19 cellular contexts compared by ENCODE assay signal in genomic region chr9:5651246-5651645, GRCh38. TPM values are rescaled to one million over a fixed set of nuclear protein-coding genes. Genes with fewer than 3 reads are reported as not detected.
DNase-seq lines count a peak whose midpoint lies in the region; ATAC-seq and TF ChIP-seq lines count a peak whose summit lies in the region.
"Had no signal": no experiment of that assay in that cellular context is flagged by ENCODE, and none has a peak within 500 bp of the region (broad histone marks: within the 10 kb centered on the region; RNA-seq: fewer than 3 reads in every experiment).

No MANE protein-coding gene starts in this region.

- H3K79me1 ChIP-seq in mesendoderm (ENCODE audit: low read length) = peaks cover 7% of the 10 kb centered on the region

- H3K27ac Mint-ChIP-seq in GM23338 = peak overlapping the region; percentile 72; the same call in 1 of the 2 replicates
- no peak overlapping the region for H3K27ac Mint-ChIP-seq in natural killer cell treated with Interleukin-12 subunit alpha and Interleukin-12 subunit beta and Interleukin-15 and Interleukin-18, amount 100 ng/mL, for 72 hours
- H3K27ac Mint-ChIP-seq: CD4-positive, alpha-beta memory T cell had no signal

- no peak overlapping the region for H3K4me2 ChIP-seq in GM23338
- H3K4me2 ChIP-seq in mesendoderm (ENCODE audit: low read length) = no peak overlapping the region
- H3K4me2 ChIP-seq: A549, BLaER1, SK-N-SH had no signal

- H3K27me3 ChIP-seq in GM23338 (ENCODE audit: insufficient read depth) (no peaks in the 10 kb centered on the region), mesendoderm (ENCODE audit: insufficient read depth, low read length, poor library complexity) (no peaks in the 10 kb centered on the region)
- H3K27me3 ChIP-seq: BLaER1 had no signal

- H3K27ac ChIP-seq in GM23338 (ENCODE audit: low read depth) = no peak overlapping the region
- no peak overlapping the region for H3K27ac ChIP-seq in mesendoderm (ENCODE audit: low read depth, low read length)
- H3K27ac ChIP-seq: A549, BLaER1 had no signal

- no peak overlapping the region for H4K5ac ChIP-seq in mesendoderm (ENCODE audit: low read length)

- no peaks in the 10 kb centered on the region for H3K4me1 Mint-ChIP-seq in GM23338
- H3K4me1 Mint-ChIP-seq in natural killer cell treated with Interleukin-12 subunit alpha and Interleukin-12 subunit beta and Interleukin-15 and Interleukin-18, amount 100 ng/mL, for 72 hours (ENCODE audit: low read depth in 2 of 2) = peaks cover 31 to 39% of the 10 kb centered on the region in 2 donors

- H3K4me3 Mint-ChIP-seq in GM23338 = no peak overlapping the region
- H3K4me3 Mint-ChIP-seq in natural killer cell treated with Interleukin-12 subunit alpha and Interleukin-12 subunit beta and Interleukin-15 and Interleukin-18, amount 100 ng/mL, for 72 hours = no peak overlapping the region
- H3K4me3 Mint-ChIP-seq: H9 had no signal

- no peak overlapping the region for H3K4ac ChIP-seq in mesendoderm (ENCODE audit: low read depth, low read length)

- no peak overlapping the region for H2AFZ ChIP-seq in GM23338

- ATAC-seq in GM23338 = no peak
- no peak for ATAC-seq in HG03457 (IDR thresholded peaks at IDR 0.05; ENCODE audit: unreplicated experiment)
- ATAC-seq in natural killer cell treated with Interleukin-12 subunit alpha and Interleukin-12 subunit beta and Interleukin-15 and Interleukin-18, amount 100 ng/mL, for 72 hours = no peak
- ATAC-seq: A549, K562 had no signal

- H2BK5ac ChIP-seq in mesendoderm (ENCODE audit: low read length) = no peak overlapping the region

- no peak overlapping the region for H2BK15ac ChIP-seq in mesendoderm (replicated peaks; ENCODE audit: low read depth)

- H3K9me2 ChIP-seq in GM23338 (ENCODE audit: insufficient read depth) = no peaks in the 10 kb centered on the region
- H3K9me2 ChIP-seq: SK-N-SH had no signal

- H4K8ac ChIP-seq in mesendoderm (ENCODE audit: low read depth, low read length) = no peak overlapping the region

- H3K36me3 Mint-ChIP-seq in GM23338 (ENCODE audit: low read depth) = peaks cover 18% of the 10 kb centered on the region
- H3K36me3 Mint-ChIP-seq in natural killer cell treated with Interleukin-12 subunit alpha and Interleukin-12 subunit beta and Interleukin-15 and Interleukin-18, amount 100 ng/mL, for 72 hours = peaks cover 47% of the 10 kb centered on the region

- peak; percentile 12 for DNase-seq in A172 (ENCODE audit: low spot score)
- no peak for DNase-seq in GM23338 (ENCODE audit: low spot score)
- DNase-seq in amniotic epithelial cell (ENCODE audit: low read depth) = peak; percentile 54
- DNase-seq in mesendoderm = peak; percentile 18
- no peak for DNase-seq in natural killer cell treated with Interleukin-12 subunit alpha and Interleukin-12 subunit beta and Interleukin-15 and Interleukin-18, amount 100 ng/mL, for 72 hours (ENCODE audit: low spot score)
- no peak for DNase-seq in kidney glomerular epithelial cell (lab: John Stamatoyannopoulos, UW)
- DNase-seq: CD4-positive, alpha-beta memory T cell; H9; MV-4-11; NCI-H1694 treated with DMSO at 0.1 percent for 48 hours; NCI-H510A treated with DMSO at 0.1 percent for 48 hours; NCI-H82; RPMI8226; SHP77 treated with DMSO at 0.1 percent for 48 hours; SK-N-SH had no signal

- no peak overlapping the region for H2BK120ac ChIP-seq in mesendoderm (ENCODE audit: low read depth, low read length)

- no peak for TF ChIP-seq CTCF in GM23338 (conservative IDR thresholded peaks at IDR 0.05; ENCODE audit: low read depth in 2 of 2)

- peaks cover 15% of the 10 kb centered on the region; the same call in 1 of the 2 replicates for H4K20me1 ChIP-seq in GM23338 (replicated peaks; ENCODE audit: insufficient read depth)

- H3K18ac ChIP-seq in mesendoderm (ENCODE audit: low read length) = no peak overlapping the region

- H3K79me2 ChIP-seq in GM23338 (replicated peaks; ENCODE audit: insufficient read depth) (peaks cover 99% of the 10 kb centered on the region), mesendoderm (ENCODE audit: control insufficient read depth, insufficient read depth, low read length) (peaks cover 36% of the 10 kb centered on the region)

- H3K4me3 ChIP-seq in GM23338 (no peak overlapping the region), mesendoderm (ENCODE audit: low read length) (no peak overlapping the region)
- H3K4me3 ChIP-seq: A549, BLaER1, K562 had no signal

- H3F3A ChIP-seq in GM23338 (replicated peaks; ENCODE audit: low read depth) = no peaks in the 10 kb centered on the region

- no peak overlapping the region for H3K23ac ChIP-seq in mesendoderm (ENCODE audit: low read length)

- peaks cover 28% of the 10 kb centered on the region for H3K9me3 Mint-ChIP-seq in GM23338
- peaks cover 27% of the 10 kb centered on the region for H3K9me3 Mint-ChIP-seq in natural killer cell treated with Interleukin-12 subunit alpha and Interleukin-12 subunit beta and Interleukin-15 and Interleukin-18, amount 100 ng/mL, for 72 hours

- H2AK5ac ChIP-seq in mesendoderm (ENCODE audit: low read length) = no peak overlapping the region

- peaks cover 14% of the 10 kb centered on the region for H3K27me3 Mint-ChIP-seq in GM23338 (ENCODE audit: insufficient read depth, low read depth, poor library complexity)
- no peaks in the 10 kb centered on the region for H3K27me3 Mint-ChIP-seq in natural killer cell treated with Interleukin-12 subunit alpha and Interleukin-12 subunit beta and Interleukin-15 and Interleukin-18, amount 100 ng/mL, for 72 hours
- H3K27me3 Mint-ChIP-seq: CD4-positive, alpha-beta memory T cell had no signal

- H3K9ac ChIP-seq in mesendoderm (ENCODE audit: low read length) = no peak overlapping the region
- H3K9ac ChIP-seq: BLaER1, SK-N-SH had no signal

- H3K4me1 ChIP-seq in GM23338 (ENCODE audit: insufficient read depth) (no peaks in the 10 kb centered on the region), mesendoderm (ENCODE audit: control insufficient read depth, low read depth, low read length) (no peaks in the 10 kb centered on the region)
- H3K4me1 ChIP-seq: A549 had no signal

- H3K36me3 ChIP-seq in GM23338 (ENCODE audit: insufficient read depth) (no peaks in the 10 kb centered on the region), mesendoderm (ENCODE audit: control insufficient read depth, insufficient read depth, low read length) (no peaks in the 10 kb centered on the region)

- no peak overlapping the region for H3K56ac ChIP-seq in mesendoderm (ENCODE audit: low read length)

TF ChIP-seq in GM23338, 12 proteins besides CTCF, POLR2A, EP300 and RAD21 (continues in another document):
- TF ChIP-seq ZNF114 (CRISPR knock-in tag; IDR thresholded peaks at IDR 0.05) (no peak), REST (IDR thresholded peaks at IDR 0.05; ENCODE audit: unreplicated experiment) (no peak), ETS1 (IDR thresholded peaks at IDR 0.05) (no peak), STAT1 (IDR thresholded peaks at IDR 0.05; ENCODE audit: unreplicated experiment) (no peak), POLR2AphosphoS5 (IDR thresholded peaks at IDR 0.05; ENCODE audit: low read depth) (no peak), NANOG (IDR thresholded peaks at IDR 0.05; ENCODE audit: borderline replicate concordance) (no peak)

RNA-seq across cellular contexts. Expression of gene RIC1, which starts 22.3 kb away (rescaled TPM):
- 18.9 and 20.4 TPM in 2 replicates for total RNA-seq in A172 (2014; rRNA removed; shearing (Covaris generic))
- total RNA-seq in GM23338 (2014; rRNA removed; shearing (Covaris generic)) = 31.5 and 34.9 TPM in 2 replicates
- polyA plus RNA-seq in GM23338 (2016; fragmentation: Nextera tagmentation; extraction: Ambion mirVana) = 5.7 and 7.8 TPM in 2 replicates
- polyA plus RNA-seq in mesendoderm (2013, experiment 1 of 2) = 10.7 TPM
- polyA plus RNA-seq in mesendoderm (2013, experiment 2 of 2) = 10.4 TPM
- total RNA-seq in natural killer cell treated with Interleukin-12 subunit alpha and Interleukin-12 subunit beta and Interleukin-15 and Interleukin-18, amount 100 ng/mL, for 72 hours = 10 to 100 TPM; 25.4 to 36.1 TPM

Comparison
In these comparisons a context has a peak if more than half of its experiments do, and no peak if none do; other contexts are left out.
1. DNase-seq: peak in A172 (single experiment), amniotic epithelial cell (single experiment) and mesendoderm (single experiment); none in GM23338 (single experiment), natural killer cell treated with Interleukin-12 subunit alpha and Interleukin-12 subunit beta and Interleukin-15 and Interleukin-18, amount 100 ng/mL, for 72 hours (single experiment) and kidney glomerular epithelial cell (single experiment).